12 cellular contexts compared by ENCODE assay signal in the genomic region with DNA sequence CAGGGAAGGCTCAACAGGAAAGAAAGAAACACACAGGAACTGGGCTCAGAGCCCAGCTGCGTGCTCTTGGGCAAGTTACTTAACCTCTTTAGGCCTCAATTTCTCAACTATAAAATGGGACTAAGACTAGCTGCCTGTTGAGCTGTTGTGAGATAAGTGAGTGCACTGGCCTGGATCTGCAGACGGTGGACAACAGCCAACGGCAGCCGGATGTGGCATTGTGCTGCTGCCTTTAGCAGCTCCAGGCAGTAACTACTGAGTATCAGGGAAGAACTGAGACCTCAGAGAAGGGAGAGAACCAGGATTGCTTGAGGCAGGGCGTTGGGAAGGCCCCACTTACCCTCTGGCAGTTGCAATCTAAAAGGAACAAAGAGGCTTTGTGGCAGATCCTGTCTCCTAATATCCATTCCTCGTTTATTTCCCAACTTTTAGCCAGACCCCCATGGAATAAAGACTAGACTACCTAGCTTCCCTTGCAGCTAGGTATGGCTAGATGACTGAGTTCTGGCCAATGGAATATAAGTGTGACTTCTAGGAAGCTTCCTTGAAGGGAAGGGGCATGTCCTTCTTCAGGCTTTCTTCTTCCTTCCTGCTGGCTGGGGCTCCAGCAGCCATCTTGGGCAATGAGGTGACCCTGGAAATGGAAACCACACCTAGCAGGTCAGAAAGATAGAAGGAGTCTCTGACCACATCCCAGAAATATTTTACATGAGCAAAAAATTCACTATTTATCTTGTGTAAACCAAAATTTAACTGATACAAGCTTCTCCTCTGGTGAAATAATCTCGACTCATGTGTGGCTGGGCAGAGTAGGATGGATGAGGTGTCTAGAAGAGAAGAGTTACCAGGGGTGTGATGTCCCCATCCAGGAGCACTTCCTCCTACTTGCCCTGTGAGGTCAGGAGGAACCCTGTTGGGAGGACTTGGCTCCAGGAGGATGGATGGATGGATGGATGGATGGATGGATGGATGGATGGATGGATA.
A peak's percentile ranks its signal among the peaks of the same experiment; 100 is the strongest.
DNase-seq lines count a peak whose midpoint lies in the region; ATAC-seq and TF ChIP-seq lines count a peak whose summit lies in the region.
"Had no signal": no experiment of that assay in that cellular context is flagged by ENCODE, and none has a peak within 500 bp of the region (broad histone marks: within the 10 kb centered on the region; RNA-seq: fewer than 3 reads in every experiment).

No MANE protein-coding gene starts in this region.

- peak overlapping the region; percentile 64 for H3K4me3 Mint-ChIP-seq in HFFc6
- H3K4me3 Mint-ChIP-seq: effector memory CD8-positive, alpha-beta T cell had no signal

- H3K27ac ChIP-seq in coronary artery (peak overlapping the region; percentile 69 to 86), right lobe of liver (peak overlapping the region; percentile 50 to 74 (median 69)), temporal lobe (ENCODE audit: low read depth, low read length) (peak overlapping the region; percentile 64)

- H3K36me3 Mint-ChIP-seq in HFFc6 (ENCODE audit: low read depth): no peaks in the 10 kb centered on the region

- H3K4me3 ChIP-seq in coronary artery (no peak overlapping the region), right lobe of liver (no peak overlapping the region)
- H3K4me3 ChIP-seq: mucosa of descending colon had no signal

- H3K27ac Mint-ChIP-seq in HFFc6: peak overlapping the region; percentile 94

- H3K4me1 ChIP-seq in right lobe of liver: peaks cover 0 to 6% (median 0%) of the 10 kb centered on the region in 4 donors

- peaks cover 2% of the 10 kb centered on the region for H3K27me3 Mint-ChIP-seq in HFFc6 (ENCODE audit: insufficient read depth)

- H3K9me3 ChIP-seq in right lobe of liver: no peaks in the 10 kb centered on the region
- H3K9me3 ChIP-seq: mucosa of descending colon had no signal

- intact Hi-C loops in right lobe of liver (cut with DNase I): loop anchor here in 1 of 2 donors (10.0 kb wide), 2 partner anchors 45 to 105 kb away; no protein-coding TSS in a partner anchor

- peaks cover 95% of the 10 kb centered on the region for H3K4me1 Mint-ChIP-seq in HFFc6 (ENCODE audit: low read depth)

- peak; percentile 75 for DNase-seq in HFFc6
- no peak for DNase-seq in coronary artery (ENCODE audit: low spot score)
- no peak for DNase-seq in right lobe of liver
- DNase-seq in NCI-H2196 treated with DMSO at 0.1 percent for 48 hours (lab: John Stamatoyannopoulos, UW; ENCODE audit: unreplicated experiment): no peak
- DNase-seq in NCI-H774 (lab: John Stamatoyannopoulos, UW): no peak
- no peak for DNase-seq in activated naive CD4-positive, alpha-beta T cell (lab: John Stamatoyannopoulos, UW)
- DNase-seq in DMS53 (lab: John Stamatoyannopoulos, UW): no peak
- DNase-seq: effector memory CD8-positive, alpha-beta T cell; GDM1; NCI-H1092 treated with DMSO at 0.1 percent for 48 hours had no signal

- H3K9me3 Mint-ChIP-seq in HFFc6: no peaks in the 10 kb centered on the region
- H3K9me3 Mint-ChIP-seq: effector memory CD8-positive, alpha-beta T cell had no signal

- WGBS in right lobe of liver (ENCODE audit: insufficient coverage, low coverage, low lambda C conversion rate, missing lambda C conversion rate): 70% methylated on average over 6 of the region's 7 CpGs

- no peak for TF ChIP-seq POLR2A in right lobe of liver (IDR thresholded peaks at IDR 0.05)

- H3K36me3 ChIP-seq in right lobe of liver: no peaks in the 10 kb centered on the region

- H3K27me3 ChIP-seq in right lobe of liver: no peaks in the 10 kb centered on the region

- ATAC-seq in right lobe of liver: peak; percentile 5 to 41 (median 40)

- TF ChIP-seq CTCF in HFFc6 (IDR thresholded peaks at IDR 0.05): no peak
- no peak for TF ChIP-seq CTCF in coronary artery (IDR thresholded peaks at IDR 0.05)
- TF ChIP-seq CTCF in right lobe of liver (IDR thresholded peaks at IDR 0.05): no peak
